ENCODE assay signal across 2 cellular contexts in the genomic region with DNA sequence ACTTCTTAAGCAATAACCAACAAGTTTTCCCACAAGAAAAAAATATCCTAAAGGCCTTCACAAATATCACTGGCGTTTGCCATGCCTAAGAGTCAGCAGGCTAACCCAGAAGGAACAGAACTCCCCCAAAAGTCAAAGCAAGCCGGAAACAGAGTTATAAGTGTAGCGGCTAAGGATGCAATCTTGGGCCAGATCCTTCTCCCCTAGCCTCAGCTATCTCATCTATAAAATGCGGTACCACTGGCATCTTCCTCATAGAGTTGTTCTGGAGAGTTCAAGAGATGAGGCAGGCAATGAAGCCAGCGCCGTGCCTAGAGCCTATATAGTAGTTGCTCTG.
TF ChIP-seq lines count a peak whose summit lies in the region.

No MANE protein-coding gene starts in this region.

TF ChIP-seq in SK-N-SH, 30 proteins besides CTCF, POLR2A, EP300 and RAD21:
- TF ChIP-seq MEF2A (IDR thresholded peaks at IDR 0.05; ENCODE audit: borderline replicate concordance, low read depth) = no peak
- TF ChIP-seq SMC3 (IDR thresholded peaks at IDR 0.05; ENCODE audit: low read depth, low read length) = no peak
- no peak for TF ChIP-seq NFIC (IDR thresholded peaks at IDR 0.05; ENCODE audit: borderline replicate concordance)
- no peak for TF ChIP-seq MAX (IDR thresholded peaks at IDR 0.05; ENCODE audit: low read depth)
- no peak for TF ChIP-seq SIN3A (IDR thresholded peaks at IDR 0.05; ENCODE audit: borderline replicate concordance, low read depth, low read length)
- TF ChIP-seq, protein P1, sequence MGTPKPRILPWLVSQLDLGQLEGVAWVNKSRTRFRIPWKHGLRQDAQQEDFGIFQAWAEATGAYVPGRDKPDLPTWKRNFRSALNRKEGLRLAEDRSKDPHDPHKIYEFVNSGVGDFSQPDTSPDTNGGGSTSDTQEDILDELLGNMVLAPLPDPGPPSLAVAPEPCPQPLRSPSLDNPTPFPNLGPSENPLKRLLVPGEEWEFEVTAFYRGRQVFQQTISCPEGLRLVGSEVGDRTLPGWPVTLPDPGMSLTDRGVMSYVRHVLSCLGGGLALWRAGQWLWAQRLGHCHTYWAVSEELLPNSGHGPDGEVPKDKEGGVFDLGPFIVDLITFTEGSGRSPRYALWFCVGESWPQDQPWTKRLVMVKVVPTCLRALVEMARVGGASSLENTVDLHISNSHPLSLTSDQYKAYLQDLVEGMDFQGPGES (IDR thresholded peaks at IDR 0.05; ENCODE audit: low read depth, low read length) = no peak
- no peak for TF ChIP-seq MXI1 (IDR thresholded peaks at IDR 0.05; ENCODE audit: low read depth, low read length)
- TF ChIP-seq RXRA (IDR thresholded peaks at IDR 0.05; ENCODE audit: borderline replicate concordance, low read depth) = no peak
- no peak for TF ChIP-seq TCF12 (IDR thresholded peaks at IDR 0.05)
- TF ChIP-seq YY1 (IDR thresholded peaks at IDR 0.05; ENCODE audit: low read depth) = no peak
- no peak for TF ChIP-seq NRF1 (IDR thresholded peaks at IDR 0.05; ENCODE audit: low read depth, low read length)
- no peak for TF ChIP-seq FOXM1 (IDR thresholded peaks at IDR 0.05; ENCODE audit: low read depth)
- TF ChIP-seq TAF1 (IDR thresholded peaks at IDR 0.05; ENCODE audit: borderline replicate concordance, low read depth, low read length) = no peak
- TF ChIP-seq GABPA (IDR thresholded peaks at IDR 0.05; ENCODE audit: low read depth) = no peak

TF ChIP-seq in SK-N-SH treated with all-trans-retinoic acid at 6 μM for 48 hours, 23 proteins besides CTCF, POLR2A, EP300 and RAD21:
- TF ChIP-seq, protein P2, sequence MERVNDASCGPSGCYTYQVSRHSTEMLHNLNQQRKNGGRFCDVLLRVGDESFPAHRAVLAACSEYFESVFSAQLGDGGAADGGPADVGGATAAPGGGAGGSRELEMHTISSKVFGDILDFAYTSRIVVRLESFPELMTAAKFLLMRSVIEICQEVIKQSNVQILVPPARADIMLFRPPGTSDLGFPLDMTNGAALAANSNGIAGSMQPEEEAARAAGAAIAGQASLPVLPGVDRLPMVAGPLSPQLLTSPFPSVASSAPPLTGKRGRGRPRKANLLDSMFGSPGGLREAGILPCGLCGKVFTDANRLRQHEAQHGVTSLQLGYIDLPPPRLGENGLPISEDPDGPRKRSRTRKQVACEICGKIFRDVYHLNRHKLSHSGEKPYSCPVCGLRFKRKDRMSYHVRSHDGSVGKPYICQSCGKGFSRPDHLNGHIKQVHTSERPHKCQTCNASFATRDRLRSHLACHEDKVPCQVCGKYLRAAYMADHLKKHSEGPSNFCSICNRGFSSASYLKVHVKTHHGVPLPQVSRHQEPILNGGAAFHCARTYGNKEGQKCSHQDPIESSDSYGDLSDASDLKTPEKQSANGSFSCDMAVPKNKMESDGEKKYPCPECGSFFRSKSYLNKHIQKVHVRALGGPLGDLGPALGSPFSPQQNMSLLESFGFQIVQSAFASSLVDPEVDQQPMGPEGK (CRISPR knock-in tag; IDR thresholded peaks at IDR 0.05; ENCODE audit: borderline replicate concordance) = no peak
- TF ChIP-seq, protein P3, sequence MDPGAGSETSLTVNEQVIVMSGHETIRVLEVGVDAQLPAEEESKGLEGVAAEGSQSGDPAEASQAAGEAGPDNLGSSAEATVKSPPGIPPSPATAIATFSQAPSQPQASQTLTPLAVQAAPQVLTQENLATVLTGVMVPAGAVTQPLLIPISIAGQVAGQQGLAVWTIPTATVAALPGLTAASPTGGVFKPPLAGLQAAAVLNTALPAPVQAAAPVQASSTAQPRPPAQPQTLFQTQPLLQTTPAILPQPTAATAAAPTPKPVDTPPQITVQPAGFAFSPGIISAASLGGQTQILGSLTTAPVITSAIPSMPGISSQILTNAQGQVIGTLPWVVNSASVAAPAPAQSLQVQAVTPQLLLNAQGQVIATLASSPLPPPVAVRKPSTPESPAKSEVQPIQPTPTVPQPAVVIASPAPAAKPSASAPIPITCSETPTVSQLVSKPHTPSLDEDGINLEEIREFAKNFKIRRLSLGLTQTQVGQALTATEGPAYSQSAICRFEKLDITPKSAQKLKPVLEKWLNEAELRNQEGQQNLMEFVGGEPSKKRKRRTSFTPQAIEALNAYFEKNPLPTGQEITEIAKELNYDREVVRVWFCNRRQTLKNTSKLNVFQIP (CRISPR knock-in tag; IDR thresholded peaks at IDR 0.05; ENCODE audit: borderline replicate concordance, low read depth) = no peak
- no peak for TF ChIP-seq ISL1 (CRISPR knock-in tag; IDR thresholded peaks at IDR 0.05)
- no peak for TF ChIP-seq GLIS3 (CRISPR knock-in tag; IDR thresholded peaks at IDR 0.05)
- TF ChIP-seq ZC3H10 (CRISPR knock-in tag; IDR thresholded peaks at IDR 0.05) = no peak
- no peak for TF ChIP-seq TCF4 (CRISPR knock-in tag; IDR thresholded peaks at IDR 0.05; ENCODE audit: borderline replicate concordance)
- TF ChIP-seq CREB5 (CRISPR knock-in tag; IDR thresholded peaks at IDR 0.05; ENCODE audit: low read depth) = no peak
- TF ChIP-seq, protein P4, sequence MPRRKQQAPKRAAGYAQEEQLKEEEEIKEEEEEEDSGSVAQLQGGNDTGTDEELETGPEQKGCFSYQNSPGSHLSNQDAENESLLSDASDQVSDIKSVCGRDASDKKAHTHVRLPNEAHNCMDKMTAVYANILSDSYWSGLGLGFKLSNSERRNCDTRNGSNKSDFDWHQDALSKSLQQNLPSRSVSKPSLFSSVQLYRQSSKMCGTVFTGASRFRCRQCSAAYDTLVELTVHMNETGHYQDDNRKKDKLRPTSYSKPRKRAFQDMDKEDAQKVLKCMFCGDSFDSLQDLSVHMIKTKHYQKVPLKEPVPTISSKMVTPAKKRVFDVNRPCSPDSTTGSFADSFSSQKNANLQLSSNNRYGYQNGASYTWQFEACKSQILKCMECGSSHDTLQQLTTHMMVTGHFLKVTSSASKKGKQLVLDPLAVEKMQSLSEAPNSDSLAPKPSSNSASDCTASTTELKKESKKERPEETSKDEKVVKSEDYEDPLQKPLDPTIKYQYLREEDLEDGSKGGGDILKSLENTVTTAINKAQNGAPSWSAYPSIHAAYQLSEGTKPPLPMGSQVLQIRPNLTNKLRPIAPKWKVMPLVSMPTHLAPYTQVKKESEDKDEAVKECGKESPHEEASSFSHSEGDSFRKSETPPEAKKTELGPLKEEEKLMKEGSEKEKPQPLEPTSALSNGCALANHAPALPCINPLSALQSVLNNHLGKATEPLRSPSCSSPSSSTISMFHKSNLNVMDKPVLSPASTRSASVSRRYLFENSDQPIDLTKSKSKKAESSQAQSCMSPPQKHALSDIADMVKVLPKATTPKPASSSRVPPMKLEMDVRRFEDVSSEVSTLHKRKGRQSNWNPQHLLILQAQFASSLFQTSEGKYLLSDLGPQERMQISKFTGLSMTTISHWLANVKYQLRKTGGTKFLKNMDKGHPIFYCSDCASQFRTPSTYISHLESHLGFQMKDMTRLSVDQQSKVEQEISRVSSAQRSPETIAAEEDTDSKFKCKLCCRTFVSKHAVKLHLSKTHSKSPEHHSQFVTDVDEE (CRISPR knock-in tag; IDR thresholded peaks at IDR 0.05) = no peak
- no peak for TF ChIP-seq ZNF8 (CRISPR knock-in tag; IDR thresholded peaks at IDR 0.05)
- no peak for TF ChIP-seq RARB (CRISPR knock-in tag; IDR thresholded peaks at IDR 0.05)
- no peak for TF ChIP-seq OSR1 (CRISPR knock-in tag; IDR thresholded peaks at IDR 0.05)
- TF ChIP-seq ZNF70 (CRISPR knock-in tag; IDR thresholded peaks at IDR 0.05) = no peak
- TF ChIP-seq ESRRG (CRISPR knock-in tag; IDR thresholded peaks at IDR 0.05) = no peak
- TF ChIP-seq TOX (CRISPR knock-in tag; IDR thresholded peaks at IDR 0.05; ENCODE audit: borderline replicate concordance) = no peak
- TF ChIP-seq ZNF565 (CRISPR knock-in tag; conservative IDR thresholded peaks at IDR 0.05; ENCODE audit: low read depth) = no peak
TF ChIP-seq in SK-N-SH treated with all-trans-retinoic acid at 6 μM for 48 hours: peak in this region for 0.
